Comparison of ENCODE assay signal across 13 cellular contexts in the genomic region with DNA sequence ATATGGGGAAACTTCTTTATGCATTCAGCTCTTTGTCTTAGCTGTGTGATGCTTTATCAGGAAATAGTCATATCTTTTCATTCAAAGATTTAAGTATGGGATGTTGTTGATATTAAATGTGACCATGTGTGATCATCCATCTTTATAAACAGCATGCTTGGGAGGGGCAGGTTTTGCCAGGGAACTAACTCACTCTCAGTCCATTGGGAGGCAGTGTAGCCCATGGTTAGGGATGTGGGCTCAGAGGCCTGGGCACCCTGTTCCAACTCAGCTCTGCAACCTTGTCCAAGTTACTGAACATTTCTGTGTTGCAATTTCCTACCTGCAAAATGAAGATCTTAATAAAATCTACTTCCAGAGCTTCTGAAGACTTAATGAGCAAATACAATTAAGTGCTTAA.
A peak's percentile ranks its signal among the peaks of the same experiment; 100 is the strongest.
DNase-seq lines count a peak whose midpoint lies in the region; ATAC-seq, FAIRE-seq and TF ChIP-seq lines count a peak whose summit lies in the region.
"Had no signal": no experiment of that assay in that cellular context is flagged by ENCODE, and none has a peak within 500 bp of the region (broad histone marks: within the 10 kb centered on the region; RNA-seq: fewer than 3 reads in every experiment).

No MANE protein-coding gene starts in this region.

- no peak overlapping the region for H2AFZ ChIP-seq in endothelial cell of umbilical vein (ENCODE audit: low read depth, low read length)

- BruUV-seq in A673 (replicated peaks; lab: Mats Ljungman, UMichigan) = no TSS peak
- no TSS peak for BruUV-seq in endothelial cell of umbilical vein (replicated peaks; lab: Mats Ljungman, UMichigan)

- H3K9me3 ChIP-seq in A673 (ENCODE audit: low read depth, low read length, poor library complexity, severe bottlenecking) (no peaks in the 10 kb centered on the region), endothelial cell of umbilical vein (replicated peaks; ENCODE audit: control insufficient read depth, insufficient read depth, low read length) (no peaks in the 10 kb centered on the region)
- H3K9me3 ChIP-seq: sigmoid colon, uterus had no signal

- POLR2A ChIA-PET in A673 (lab: Charles Lee; ENCODE audit: low non-redundant PET) = no interaction called here
- POLR2A ChIA-PET in endothelial cell of umbilical vein (lab: Charles Lee) = no interaction called here

- peak; percentile 6 for DNase-seq in A673 (ENCODE audit: low spot score)
- DNase-seq in GM12864 (ENCODE audit: low read depth) = no peak
- DNase-seq in NCI-H774 (lab: John Stamatoyannopoulos, UW) = peak; percentile 0
- peak; percentile 26 for DNase-seq in endothelial cell of umbilical vein (ENCODE audit: low read depth, low spot score)
- no peak for DNase-seq in hepatic stellate cell (ENCODE audit: low spot score)
- DNase-seq in GM12891 (ENCODE audit: insufficient read length, low spot score) = no peak
- DNase-seq: amygdala, sigmoid colon, uterus had no signal

- H3K36me3 ChIP-seq in A673 (ENCODE audit: insufficient read depth, low read length, poor library complexity, severe bottlenecking) = no peaks in the 10 kb centered on the region
- H3K36me3 ChIP-seq in endothelial cell of umbilical vein (ENCODE audit: control insufficient read depth in 2 of 2, extremely low read depth in 1 of 2, insufficient read depth in 2 of 2, low read length in 2 of 2) = no peaks in the 10 kb centered on the region
- H3K36me3 ChIP-seq: BLaER1 treated with 17β-estradiol and CSF1 and Interleukin-3, amounts not matched to agents 10 nM and 100 nM; sigmoid colon; uterus had no signal

- dilution Hi-C loops in endothelial cell of umbilical vein (cut with MboI; ENCODE audit: extremely low pct_ligation_motif_present, low sequenced_read_pairs) = no loop called here

- H3K9me1 ChIP-seq in endothelial cell of umbilical vein (replicated peaks; ENCODE audit: control insufficient read depth, extremely low read depth, insufficient read depth, low read length) = no peaks in the 10 kb centered on the region

- H3K9ac ChIP-seq in endothelial cell of umbilical vein (replicated peaks; ENCODE audit: extremely low read depth, insufficient read depth, low read length) = no peak overlapping the region
- H3K9ac ChIP-seq: BLaER1 treated with 17β-estradiol and CSF1 and Interleukin-3, amounts not matched to agents 10 nM and 100 nM had no signal

- H3K4me2 ChIP-seq in endothelial cell of umbilical vein (ENCODE audit: insufficient read depth, low read length) = no peak overlapping the region

- no peaks in the 10 kb centered on the region for H3K4me1 ChIP-seq in A673 (ENCODE audit: insufficient read depth, low read length, poor library complexity, severe bottlenecking)
- no peaks in the 10 kb centered on the region for H3K4me1 ChIP-seq in endothelial cell of umbilical vein (ENCODE audit: control insufficient read depth, extremely low read depth, insufficient read depth, low read length)
- H3K4me1 ChIP-seq: sigmoid colon, uterus had no signal

- TF ChIP-seq CTCF in A673 (conservative IDR thresholded peaks at IDR 0.05; ENCODE audit: low read depth, low read length) (peak; percentile 25; the same call in 1 of the 2 replicates), GM12864 (IDR thresholded peaks at IDR 0.05; ENCODE audit: low read depth, low read length, missing control alignments) (peak; percentile 28), endothelial cell of umbilical vein (IDR thresholded peaks at IDR 0.05; ENCODE audit: extremely low read depth in 1 of 2, insufficient read depth in 1 of 2, low read depth in 1 of 2, low read length in 2 of 2) (peak; percentile 32)

- H3K27ac ChIP-seq in A673 (ENCODE audit: low read depth, low read length, poor library complexity, severe bottlenecking) = no peak overlapping the region
- no peak overlapping the region for H3K27ac ChIP-seq in endothelial cell of umbilical vein (ENCODE audit: insufficient read depth, low read depth, low read length)
- H3K27ac ChIP-seq: BLaER1 treated with 17β-estradiol and CSF1 and Interleukin-3, amounts not matched to agents 10 nM and 100 nM; sigmoid colon; uterus had no signal

- intact Hi-C loops in A673 (cut with micrococcal nuclease; ENCODE audit: unreplicated experiment) = no loop called here
- intact Hi-C loops in endothelial cell of umbilical vein (cut with micrococcal nuclease) = loop anchor here (2.0 kb wide), 1 partner anchor 88 kb away; no protein-coding TSS in a partner anchor

- FAIRE-seq in endothelial cell of umbilical vein (lab: Jason Lieb, UNC) (no peak), GM12891 (lab: Jason Lieb, UNC) (no peak)

- H3K27me3 ChIP-seq in A673 (replicated peaks; ENCODE audit: insufficient read depth, low read depth, low read length, poor library complexity) = peaks cover 16% of the 10 kb centered on the region
- peaks cover 27 to 31% of the 10 kb centered on the region in 2 experiments for H3K27me3 ChIP-seq in endothelial cell of umbilical vein (ENCODE audit: control insufficient read depth in 2 of 2, insufficient read depth in 2 of 2, low read length in 2 of 2)
- H3K27me3 ChIP-seq: BLaER1 treated with 17β-estradiol and CSF1 and Interleukin-3, amounts not matched to agents 10 nM and 100 nM; sigmoid colon; uterus had no signal

- TF ChIP-seq POLR2A in endothelial cell of umbilical vein (IDR thresholded peaks at IDR 0.05; ENCODE audit: low read depth, low read length) (no peak), GM12891 (IDR thresholded peaks at IDR 0.05; ENCODE audit: low read depth, low read length) (no peak)

- H3K4me3 ChIP-seq in A673 (ENCODE audit: low read depth, low read length, poor library complexity, severe bottlenecking) (no peak overlapping the region), GM12864 (ENCODE audit: low read depth, low read length) (no peak overlapping the region), endothelial cell of umbilical vein (replicated peaks in 1 of 3; ENCODE audit: insufficient read depth in 1 of 3, low read depth in 1 of 3, low read length in 3 of 3) (no peak overlapping the region)
- H3K4me3 ChIP-seq: BLaER1 treated with 17β-estradiol and CSF1 and Interleukin-3, amounts not matched to agents 10 nM and 100 nM; sigmoid colon; uterus had no signal

- no peaks in the 10 kb centered on the region for H3K79me2 ChIP-seq in endothelial cell of umbilical vein (ENCODE audit: control insufficient read depth, insufficient read depth, low read length)

- no peaks in the 10 kb centered on the region for H4K20me1 ChIP-seq in endothelial cell of umbilical vein (replicated peaks; ENCODE audit: control insufficient read depth, extremely low read depth, insufficient read depth, low read length)
- H4K20me1 ChIP-seq: BLaER1 treated with 17β-estradiol and CSF1 and Interleukin-3, amounts not matched to agents 10 nM and 100 nM had no signal

- CTCF ChIA-PET in A673 (lab: Charles Lee) (no interaction called here), endothelial cell of umbilical vein (lab: Charles Lee) (no interaction called here)

- ATAC-seq in GM18873 (IDR thresholded peaks at IDR 0.05; ENCODE audit: low FRiP score, unreplicated experiment) (no peak), HG03469 (IDR thresholded peaks at IDR 0.05; ENCODE audit: unreplicated experiment) (no peak)
- ATAC-seq: Panc1 had no signal

TF ChIP-seq in endothelial cell of umbilical vein, 7 proteins besides CTCF, POLR2A, EP300 and RAD21:
- no peak for TF ChIP-seq GATA2 (IDR thresholded peaks at IDR 0.05; ENCODE audit: insufficient read depth, insufficient read length, low read depth, low read length)
- no peak for TF ChIP-seq FOS (IDR thresholded peaks at IDR 0.05; ENCODE audit: borderline replicate concordance, insufficient read depth, low read length)
TF ChIP-seq in endothelial cell of umbilical vein: peak in this region for 0.

TF ChIP-seq in GM12891, 5 proteins besides CTCF, POLR2A, EP300 and RAD21:
- TF ChIP-seq POU2F2 (IDR thresholded peaks at IDR 0.05; ENCODE audit: low read depth, low read length) (no peak), TAF1 (IDR thresholded peaks at IDR 0.05; ENCODE audit: low read depth, low read length) (no peak), POLR2AphosphoS5 (IDR thresholded peaks at IDR 0.05; ENCODE audit: low read depth, low read length) (no peak), SPI1 (IDR thresholded peaks at IDR 0.05; ENCODE audit: low read depth, low read length) (no peak), PAX5 (IDR thresholded peaks at IDR 0.05; ENCODE audit: insufficient read depth, low read length, severe bottlenecking) (no peak)

Comparison
In these comparisons a context has a peak if more than half of its experiments do, and no peak if none do; other contexts are left out.
1. DNase-seq: peak in A673 (single experiment), NCI-H774 (single experiment) and endothelial cell of umbilical vein (single experiment); none in GM12864 (single experiment), hepatic stellate cell (single experiment) and GM12891 (single experiment).
2. Peak in every context shown above with its lines, with median percentiles within 50 percentile points of each other: CTCF ChIP-seq.